Comparison of ENCODE assay signal across 7 cellular contexts in genomic region chr1:182779530-182779929, GRCh38.
"Had no signal": no experiment of that assay in that cellular context is flagged by ENCODE, and none has a peak within 500 bp of the region (broad histone marks: within the 10 kb centered on the region; RNA-seq: fewer than 3 reads in every experiment).

No MANE protein-coding gene starts in this region.

- H3K4me3 Mint-ChIP-seq: IgD-negative memory B cell had no signal

- H3K27ac Mint-ChIP-seq: IgD-negative memory B cell had no signal

- DNase-seq: KBM-7, KG1 had no signal

- H3K36me3 Mint-ChIP-seq: IgD-negative memory B cell had no signal

- H3K9me3 Mint-ChIP-seq: IgD-negative memory B cell had no signal

- H3K4me3 ChIP-seq: K562 had no signal

- ATAC-seq: HepG2, K562 had no signal

- H3K4me2 ChIP-seq: KMS-11 had no signal

- H3K27ac ChIP-seq: HL-60, KMS-11 had no signal

- H3K9ac ChIP-seq: KMS-11 had no signal

- H3K27me3 Mint-ChIP-seq: IgD-negative memory B cell had no signal
